In genomic region chr3:141427764-141428163, GRCh38 we compare ENCODE assay signal across 15 cellular contexts. TPM values are rescaled to one million over a fixed set of nuclear protein-coding genes. Genes with fewer than 3 reads are reported as not detected.
DNase-seq lines count a peak whose midpoint lies in the region; ATAC-seq, FAIRE-seq and TF ChIP-seq lines count a peak whose summit lies in the region.
"Had no signal": no experiment of that assay in that cellular context is flagged by ENCODE, and none has a peak within 500 bp of the region (broad histone marks: within the 10 kb centered on the region; RNA-seq: fewer than 3 reads in every experiment).

No MANE protein-coding gene starts in this region.

- H3K27ac ChIP-seq in C4-2B (peak overlapping the region; percentile 47), RWPE1 (peak overlapping the region; percentile 12; the same call in 1 of the 2 replicates), kidney (ENCODE audit: low read depth in 2 of 2, low read length in 2 of 2) (peak overlapping the region; percentile 64 to 90), gastrocnemius medialis (peak overlapping the region; percentile 82 to 96 (median 95))

- H3K4me1 ChIP-seq in kidney (ENCODE audit: control insufficient read depth in 1 of 2, insufficient read depth in 1 of 2, low read depth in 1 of 2, low read length in 2 of 2) (peaks cover 32 to 35% of the 10 kb centered on the region in 2 donors), gastrocnemius medialis (peaks cover 54 to 72% of the 10 kb centered on the region in 2 donors)

- ATAC-seq in gastrocnemius medialis (no peak), HG03097 (IDR thresholded peaks at IDR 0.05; ENCODE audit: low FRiP score, unreplicated experiment) (no peak), HG02759 (IDR thresholded peaks at IDR 0.05; ENCODE audit: unreplicated experiment) (no peak), GM21381 (IDR thresholded peaks at IDR 0.05; ENCODE audit: unreplicated experiment) (no peak)
- ATAC-seq: left lobe of liver had no signal

- peaks cover 4 to 9% of the 10 kb centered on the region in 2 donors for H3K36me3 ChIP-seq in kidney (ENCODE audit: control insufficient read depth in 1 of 2, insufficient read depth in 2 of 2, low read length in 2 of 2)
- H3K36me3 ChIP-seq in gastrocnemius medialis, result no peaks in the 10 kb centered on the region

- in situ Hi-C loops in gastrocnemius medialis (cut with MboI; ENCODE audit: low sequenced_read_pairs in 4 of 4), result no loop called here

- no peak for DNase-seq in RWPE1 (ENCODE audit: low spot score)
- DNase-seq in kidney, result no peak
- no peak for DNase-seq in gastrocnemius medialis
- DNase-seq in HCEC 1CT, result no peak
- DNase-seq: activated CD4-positive, CD25-positive, alpha-beta regulatory T cell; activated naive CD4-positive, alpha-beta T cell treated with Interleukin-2 at 50 U/mL for 16 hours; AML-193; dermis blood vessel endothelial cell; GDM1; hippocampal formation had no signal

- no peak for TF ChIP-seq POLR2A in gastrocnemius medialis (IDR thresholded peaks at IDR 0.05)

- H3K27me3 ChIP-seq in gastrocnemius medialis, result no peaks in the 10 kb centered on the region

- H3K9ac ChIP-seq in kidney (ENCODE audit: low read length in 2 of 2), result no peak overlapping the region

- H3K4me3 ChIP-seq in kidney (ENCODE audit: low read length in 2 of 2) (no peak overlapping the region), gastrocnemius medialis (no peak overlapping the region)

- TF ChIP-seq CTCF in C4-2B (conservative IDR thresholded peaks at IDR 0.05) (no peak), RWPE1 (conservative IDR thresholded peaks at IDR 0.05; ENCODE audit: low read depth) (no peak), kidney (IDR thresholded peaks at IDR 0.05; ENCODE audit: borderline replicate concordance, extremely low read depth, insufficient read depth) (no peak), gastrocnemius medialis (IDR thresholded peaks at IDR 0.05 in 4 of 5, conservative IDR thresholded peaks at IDR 0.05 in 1 of 5) (no peak)

- FAIRE-seq in kidney (lab: Jason Lieb, UNC), result no peak

- CTCF ChIA-PET in RWPE1 (lab: Yijun Ruan, JAX), result interaction anchor here (0.7 kb wide), 1 partner anchor 51 kb away, joined by 3 read pairs; no protein-coding TSS in a partner anchor

- POLR2A ChIA-PET in RWPE1 (lab: Yijun Ruan, JAX; ENCODE audit: low non-redundant PET), result no interaction called here

- intact Hi-C loops in kidney (cut with DNase I) (no loop called here), gastrocnemius medialis (cut with DNase I; ENCODE audit: low total_unique reads) (no loop called here)

- H3K9me3 ChIP-seq in kidney (ENCODE audit: control insufficient read depth in 1 of 2, low read length in 2 of 2) (no peaks in the 10 kb centered on the region), gastrocnemius medialis (no peaks in the 10 kb centered on the region)

RNA-seq across cellular contexts. Expression of gene RASA2, which starts 59.1 kb away (rescaled TPM):
- total RNA-seq in kidney, result 29.8 TPM
- polyA plus RNA-seq in kidney (ENCODE audit: insufficient read depth, low read depth, low replicate concordance), result 2.2 TPM
- total RNA-seq in gastrocnemius medialis, result 10 to 100 TPM in 1 of 4 donors, 1 to 10 TPM in 3; 1.9 to 10.6 (median 4.5) TPM

RNA-seq across cellular contexts. Expression of gene ZBTB38, which starts 59.5 kb away (rescaled TPM):
- 113 TPM for total RNA-seq in kidney
- polyA plus RNA-seq in kidney (ENCODE audit: insufficient read depth, low read depth, low replicate concordance), result 8.6 TPM
- total RNA-seq in gastrocnemius medialis, result 100 to 1,000 TPM; 160 to 415 (median 232) TPM

Comparison
In these comparisons a context has a peak if more than half of its experiments do, and no peak if none do; other contexts are left out.
1. H3K27ac ChIP-seq: peak in every context shown above with its lines; median percentile 95 in gastrocnemius medialis; 77 in kidney; 47 in C4-2B; 12 in RWPE1.